In the genomic region with DNA sequence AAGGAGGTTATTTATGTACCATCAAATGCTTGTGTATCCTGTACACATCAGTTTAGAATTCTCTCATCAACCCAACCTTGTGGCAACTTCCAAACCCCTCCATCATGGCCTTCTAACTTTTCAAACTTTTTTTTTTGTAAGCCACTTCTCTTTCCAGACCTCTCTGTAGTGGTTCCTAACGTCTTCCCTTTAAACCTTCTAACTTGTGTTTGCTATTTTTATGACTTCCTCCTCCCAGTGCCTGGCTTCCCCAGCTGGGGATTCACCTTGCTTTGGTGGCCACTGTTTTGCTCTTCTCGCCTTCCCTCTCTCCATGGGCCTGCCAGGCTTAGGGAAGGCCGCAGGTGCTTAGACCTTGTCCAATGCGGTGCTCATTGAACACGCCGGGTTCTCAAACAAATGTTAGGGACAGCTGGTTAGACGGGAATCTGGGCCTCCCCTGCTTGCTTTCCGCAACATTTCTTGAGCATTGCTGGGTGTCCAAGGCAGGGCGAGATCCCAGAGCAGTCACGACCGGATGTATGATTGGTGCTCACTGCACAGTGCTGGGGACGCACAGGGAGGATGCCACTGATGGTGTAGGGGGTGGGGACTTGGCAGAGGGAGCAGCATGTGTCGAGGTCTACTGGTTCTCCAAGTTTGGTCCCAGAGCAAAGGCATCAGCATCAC, we compare ENCODE assay signal across 9 cellular contexts. TPM values are rescaled to one million over a fixed set of nuclear protein-coding genes. Genes with fewer than 3 reads are reported as not detected.
DNase-seq lines count a peak whose midpoint lies in the region; ATAC-seq and TF ChIP-seq lines count a peak whose summit lies in the region.
"Had no signal": no experiment of that assay in that cellular context is flagged by ENCODE, and none has a peak within 500 bp of the region (broad histone marks: within the 10 kb centered on the region; RNA-seq: fewer than 3 reads in every experiment).

No MANE protein-coding gene starts in this region.

- ATAC-seq in Right ventricle myocardium superior (ENCODE audit: poor library complexity) (peak; percentile 1), Right ventricle myocardium inferior (no peak), RWPE2 (ENCODE audit: low read depth) (no peak), aorta (ENCODE audit: low FRiP score) (peak; percentile 16), HG02678 (IDR thresholded peaks at IDR 0.05; ENCODE audit: unreplicated experiment) (no peak), HG03460 (IDR thresholded peaks at IDR 0.05; ENCODE audit: unreplicated experiment) (no peak)

- H3K4me3 ChIP-seq in RWPE2 (ENCODE audit: severe bottlenecking) (no peak overlapping the region), aorta (ENCODE audit: low read length in 2 of 2) (no peak overlapping the region)

- WGBS in aorta, 2 donors, result 65 to 66% methylated on average over 13 of the region's 13 CpGs

- H3K27ac ChIP-seq in RWPE2 (ENCODE audit: poor library complexity, severe bottlenecking) (no peak overlapping the region), aorta (ENCODE audit: low read depth in 1 of 2, low read length in 2 of 2) (no peak overlapping the region)

- DNase-seq in Right ventricle myocardium superior, result no peak
- DNase-seq in Right ventricle myocardium inferior (ENCODE audit: missing footprints), result no peak
- peak; percentile 31 for DNase-seq in RWPE2 (ENCODE audit: low spot score)
- peak; percentile 61 for DNase-seq in hepatic stellate cell (ENCODE audit: low spot score)
- peak in 1 of 2 donors; percentile 65 for DNase-seq in aorta
- DNase-seq in NCI-H446 (lab: John Stamatoyannopoulos, UW), result no peak
- DNase-seq: DMS 273 treated with DMSO at 0.1 percent for 48 hours had no signal

- intact Hi-C loops in Right ventricle myocardium superior (cut with DNase I), result no loop called here
- intact Hi-C loops in Right ventricle myocardium inferior (cut with DNase I), result no loop called here
- intact Hi-C loops in aorta (cut with DNase I), result no loop called here

- TF ChIP-seq CTCF in RWPE2 (IDR thresholded peaks at IDR 0.05; ENCODE audit: poor library complexity, severe bottlenecking), result no peak

- peaks cover 5% of the 10 kb centered on the region; the same call in 1 of the 2 replicates for H3K36me3 ChIP-seq in RWPE2 (ENCODE audit: low read depth)
- H3K36me3 ChIP-seq in aorta (ENCODE audit: control insufficient read depth in 1 of 2, insufficient read depth in 2 of 2, low read length in 1 of 2), result no peaks in the 10 kb centered on the region

- H3K4me1 ChIP-seq in RWPE2 (ENCODE audit: insufficient read depth, poor library complexity, severe bottlenecking), result peaks cover 21% of the 10 kb centered on the region
- no peaks in the 10 kb centered on the region for H3K4me1 ChIP-seq in aorta (ENCODE audit: control insufficient read depth in 1 of 2, insufficient read depth in 2 of 2, low read length in 2 of 2)

- H3K9me3 ChIP-seq in RWPE2 (ENCODE audit: severe bottlenecking) (no peaks in the 10 kb centered on the region), aorta (ENCODE audit: control insufficient read depth, low read length) (no peaks in the 10 kb centered on the region)

- H3K27me3 ChIP-seq in RWPE2 (ENCODE audit: insufficient read depth, poor library complexity, severe bottlenecking) (no peaks in the 10 kb centered on the region), aorta (ENCODE audit: control insufficient read depth in 1 of 2, insufficient read depth in 2 of 2, low read length in 1 of 2) (no peaks in the 10 kb centered on the region)

RNA-seq across cellular contexts. Expression of a gene that starts 1.1 kb away (rescaled TPM):
- total RNA-seq in Right ventricle myocardium superior, result 13.0 TPM
- 16.4 TPM for total RNA-seq in Right ventricle myocardium inferior
- 10 to 100 TPM; 16.4 to 22.2 TPM for total RNA-seq in aorta
- polyA plus RNA-seq in aorta, result 10 to 100 TPM in 1 of 2 donors, 1 to 10 TPM in 1; 4.0 to 19.3 TPM

RNA-seq across cellular contexts. Expression of a gene that starts 28.1 kb away (rescaled TPM):
- total RNA-seq in Right ventricle myocardium superior, result 78.6 TPM
- total RNA-seq in Right ventricle myocardium inferior, result 85.0 TPM
- 10 to 100 TPM; 34.8 TPM for total RNA-seq in aorta
- 100 to 1,000 TPM in 1 of 2 donors, 10 to 100 TPM in 1; 90.9 to 103 TPM for polyA plus RNA-seq in aorta

RNA-seq across cellular contexts. Expression of a gene that starts 28.2 kb away (rescaled TPM):
- total RNA-seq in Right ventricle myocardium superior (not detected), Right ventricle myocardium inferior (0.60 TPM), aorta (1 to 10 TPM in 1 of 2 donors, not detected in 1; 2.0 TPM)
- under 1 TPM in 1 of 2 donors, not detected in 1; 0.49 TPM for polyA plus RNA-seq in aorta

RNA-seq across cellular contexts. Expression of a gene that starts 52.5 kb away (rescaled TPM):
- 20.3 TPM for total RNA-seq in Right ventricle myocardium superior
- 24.5 TPM for total RNA-seq in Right ventricle myocardium inferior
- 10 to 100 TPM; 46.7 to 77.6 TPM for total RNA-seq in aorta
- 10 to 100 TPM; 33.1 to 44.1 TPM for polyA plus RNA-seq in aorta

Comparison
In these comparisons a context has a peak if more than half of its experiments do, and no peak if none do; other contexts are left out.
1. ATAC-seq: peak in Right ventricle myocardium superior (single experiment) and aorta (single experiment); none in Right ventricle myocardium inferior (single experiment), RWPE2 (single experiment), HG02678 (single experiment) and HG03460 (single experiment).
2. DNase-seq: peak in RWPE2 (single experiment) and hepatic stellate cell (single experiment); none in Right ventricle myocardium superior (single experiment), Right ventricle myocardium inferior (single experiment) and NCI-H446 (0 of 2).